ENCODE assay signal across 3 cellular contexts in genomic region chr19:10278935-10279334, GRCh38.
TF ChIP-seq lines count a peak whose summit lies in the region.

No MANE protein-coding gene starts in this region.

TF ChIP-seq in SK-N-SH treated with all-trans-retinoic acid at 6 μM for 48 hours, 23 proteins besides CTCF, POLR2A, EP300 and RAD21:
- no peak for TF ChIP-seq POU6F1 (CRISPR knock-in tag; IDR thresholded peaks at IDR 0.05; ENCODE audit: borderline replicate concordance, low read depth)
- TF ChIP-seq GLIS3 (CRISPR knock-in tag; IDR thresholded peaks at IDR 0.05), result no peak
- TF ChIP-seq RARB (CRISPR knock-in tag; IDR thresholded peaks at IDR 0.05), result no peak
- TF ChIP-seq OSR1 (CRISPR knock-in tag; IDR thresholded peaks at IDR 0.05), result no peak
- TF ChIP-seq ZFP3 (CRISPR knock-in tag; IDR thresholded peaks at IDR 0.05), result peak; percentile 97
- TF ChIP-seq ARNTL (CRISPR knock-in tag; IDR thresholded peaks at IDR 0.05; ENCODE audit: borderline replicate concordance, low read depth), result no peak
- no peak for TF ChIP-seq CSRNP3 (CRISPR knock-in tag; IDR thresholded peaks at IDR 0.05)

TF ChIP-seq in SK-N-SH, 30 proteins besides CTCF, POLR2A, EP300 and RAD21 (continued from another document):
- no peak for TF ChIP-seq USF2 (IDR thresholded peaks at IDR 0.05; ENCODE audit: borderline replicate concordance, low read depth, low read length)
- TF ChIP-seq RCOR1 (IDR thresholded peaks at IDR 0.05; ENCODE audit: low read length), result no peak
- TF ChIP-seq GABPA (IDR thresholded peaks at IDR 0.05; ENCODE audit: low read depth), result no peak
- TF ChIP-seq REST (IDR thresholded peaks at IDR 0.05; ENCODE audit: low read depth, low read length), result no peak
- TF ChIP-seq TAF1 (IDR thresholded peaks at IDR 0.05; ENCODE audit: borderline replicate concordance, low read depth, low read length), result no peak
- TF ChIP-seq FOXM1 (IDR thresholded peaks at IDR 0.05; ENCODE audit: low read depth), result no peak
- no peak for TF ChIP-seq MEF2A (IDR thresholded peaks at IDR 0.05; ENCODE audit: borderline replicate concordance, low read depth)

TF ChIP-seq in HEK293, 187 proteins besides CTCF, POLR2A, EP300 and RAD21 (continued from another document):
- no peak for TF ChIP-seq ZNF670 (tag by site-specific recombination; IDR thresholded peaks at IDR 0.05; ENCODE audit: low read depth)
